8 cellular contexts compared by ENCODE assay signal in the genomic region with DNA sequence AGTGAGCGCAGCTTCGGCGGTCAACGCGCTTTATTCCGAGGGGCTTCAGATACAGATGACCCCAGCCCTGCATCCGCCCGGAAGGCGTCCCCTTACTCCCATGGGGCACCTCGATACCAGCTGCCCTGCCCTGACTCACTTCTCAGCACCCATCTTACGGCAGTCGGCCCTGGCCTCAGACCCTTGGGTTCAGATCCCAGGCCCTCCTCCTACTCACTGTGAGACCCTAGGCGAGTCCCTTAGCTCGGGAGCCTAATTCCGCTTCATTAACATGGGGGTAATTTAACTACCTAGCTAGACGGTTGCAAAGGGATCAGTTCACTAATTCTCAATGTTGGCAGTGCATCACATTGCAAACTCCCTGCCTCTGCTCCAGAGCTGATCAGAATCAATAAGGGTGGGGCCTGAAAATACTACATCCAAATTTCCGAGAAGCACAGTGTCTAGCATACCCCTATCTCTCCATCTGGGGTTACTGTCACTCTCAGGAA. TPM values are rescaled to one million over a fixed set of nuclear protein-coding genes. Genes with fewer than 3 reads are reported as not detected.
A peak's percentile ranks its signal among the peaks of the same experiment; 100 is the strongest.
DNase-seq lines count a peak whose midpoint lies in the region; ATAC-seq and TF ChIP-seq lines count a peak whose summit lies in the region.

No MANE protein-coding gene starts in this region.

- H3K4me1 ChIP-seq in KMS-11 (ENCODE audit: low read depth, poor library complexity, severe bottlenecking) (peaks cover 58% of the 10 kb centered on the region), lower lobe of right lung (peaks cover 63% of the 10 kb centered on the region), transverse colon (peaks cover 10 to 53% (median 40%) of the 10 kb centered on the region in 4 donors)

- H3K79me2 ChIP-seq in KMS-11 (ENCODE audit: insufficient read depth, low read depth) = peaks cover 12% of the 10 kb centered on the region; the same call in 1 of the 2 replicates

- H3K4me2 ChIP-seq in KMS-11 = peak overlapping the region; percentile 84

- no peaks in the 10 kb centered on the region for H4K20me1 ChIP-seq in KMS-11 (ENCODE audit: insufficient read depth)

- in situ Hi-C loops in brain microvascular endothelial cell (cut with HindIII; ENCODE audit: low pct_ligation_motif_present, low sequenced_read_pairs) = no loop called here
- in situ Hi-C loops in transverse colon (cut with MboI; ENCODE audit: low pct_ligation_motif_present in 1 of 4, low pct_unique_long_range_greater_than_20kb in 1 of 4, low sequenced_read_pairs in 3 of 4) = loop anchor here in 1 of 4 donors (25.0 kb wide), 1 partner anchor 136 kb away; no protein-coding TSS in a partner anchor

- CTCF ChIA-PET in AG04450 (lab: Charles Lee) = interaction anchor here (1.5 to 5.4 kb wide), 2 partner anchors 19 to 134 kb away, joined by 4 to 46 read pairs; no protein-coding TSS in a partner anchor

- peak overlapping the region; percentile 96 for H2AFZ ChIP-seq in KMS-11 (ENCODE audit: low read depth)

- POLR2A ChIA-PET in AG04450 (lab: Yijun Ruan, JAX) = interaction anchor here (0.7 to 1.8 kb wide), 4 partner anchors 31 to 178 kb away, joined by 3 to 5 read pairs (median 3); a partner anchor contains a TSS

- DNase-seq in AG04450 (ENCODE audit: low read depth, low spot score) = no peak
- DNase-seq in brain microvascular endothelial cell = no peak
- DNase-seq in lower lobe of right lung = no peak
- DNase-seq in transverse colon = no peak
- no peak for DNase-seq in NCI-H1930 (lab: John Stamatoyannopoulos, UW)
- no peak for DNase-seq in NCI-H2081 treated with DMSO at 0.1 percent for 48 hours (lab: John Stamatoyannopoulos, UW)

- H3K4me3 ChIP-seq in AG04450 (ENCODE audit: low read depth, low read length) (peak overlapping the region; percentile 83), KMS-11 (IDR thresholded peaks at IDR 0.05; ENCODE audit: insufficient read depth, low read depth, low read length) (no peak overlapping the region), brain microvascular endothelial cell (ENCODE audit: low read depth, low read length) (peak overlapping the region; percentile 80), lower lobe of right lung (peak overlapping the region; percentile 94), transverse colon (peak overlapping the region; percentile 66 to 85 (median 72))

- no peak for TF ChIP-seq EP300 in transverse colon (IDR thresholded peaks at IDR 0.05; ENCODE audit: low read depth)

- H3K27me3 ChIP-seq in AG04450 (ENCODE audit: control insufficient read depth, insufficient read depth, low read length) (no peaks in the 10 kb centered on the region), KMS-11 (ENCODE audit: insufficient read depth, low read depth) (no peaks in the 10 kb centered on the region), brain microvascular endothelial cell (replicated peaks) (no peaks in the 10 kb centered on the region), lower lobe of right lung (ENCODE audit: low read depth) (no peaks in the 10 kb centered on the region), transverse colon (no peaks in the 10 kb centered on the region)

- ATAC-seq in lower lobe of right lung = no peak
- no peak for ATAC-seq in HG02852 (IDR thresholded peaks at IDR 0.05; ENCODE audit: unreplicated experiment)

- intact Hi-C loops in lower lobe of right lung (cut with DNase I) (no loop called here), transverse colon (cut with DNase I; ENCODE audit: low total_unique reads) (no loop called here)

- peaks cover 5% of the 10 kb centered on the region; the same call in 1 of the 2 replicates for H3K9me3 ChIP-seq in AG04450 (ENCODE audit: control insufficient read depth, insufficient read depth, low read length)
- no peaks in the 10 kb centered on the region for H3K9me3 ChIP-seq in lower lobe of right lung
- H3K9me3 ChIP-seq in transverse colon = no peaks in the 10 kb centered on the region

- H3K36me3 ChIP-seq in KMS-11 (ENCODE audit: insufficient read depth) (no peaks in the 10 kb centered on the region), brain microvascular endothelial cell (replicated peaks) (no peaks in the 10 kb centered on the region), lower lobe of right lung (no peaks in the 10 kb centered on the region), transverse colon (no peaks in the 10 kb centered on the region)

- TF ChIP-seq CTCF in AG04450 (IDR thresholded peaks at IDR 0.05; ENCODE audit: low read depth, low read length) (no peak), KMS-11 (conservative IDR thresholded peaks at IDR 0.05; ENCODE audit: low read depth, low read length) (no peak), brain microvascular endothelial cell (IDR thresholded peaks at IDR 0.05; ENCODE audit: low read depth, low read length, missing control alignments) (no peak), lower lobe of right lung (IDR thresholded peaks at IDR 0.05) (no peak), transverse colon (IDR thresholded peaks at IDR 0.05) (no peak)

- peak overlapping the region; percentile 70 for H3K9ac ChIP-seq in KMS-11

- TF ChIP-seq POLR2A in transverse colon (IDR thresholded peaks at IDR 0.05) = no peak

- WGBS in transverse colon (ENCODE audit: low coverage in 1 of 2), 2 donors = 3 to 40% methylated on average over 1 to 17 of the region's 17 CpGs

- no peak overlapping the region for H3K27ac ChIP-seq in AG04450 (ENCODE audit: low read depth, low read length)
- peak overlapping the region; percentile 23 for H3K27ac ChIP-seq in KMS-11
- no peak overlapping the region for H3K27ac ChIP-seq in brain microvascular endothelial cell
- H3K27ac ChIP-seq in lower lobe of right lung = peak overlapping the region; percentile 97
- peak overlapping the region; percentile 89 to 97 (median 92) for H3K27ac ChIP-seq in transverse colon

RNA-seq across cellular contexts. Expression of a gene that starts 0.3 kb away (rescaled TPM):
- polyA plus RNA-seq in AG04450 (2011; rRNA removed) = 80.5 and 83.9 TPM in 2 replicates
- polyA minus RNA-seq in AG04450 (2011; rRNA and poly(A)+ RNA removed) = 87.8 and 106 TPM in 2 replicates
- total RNA-seq in lower lobe of right lung (170 TPM), transverse colon (10 to 100 TPM; 35.8 to 95.8 (median 46.5) TPM)

RNA-seq across cellular contexts. Expression of a gene that starts 5.1 kb away (rescaled TPM):
- polyA plus RNA-seq in AG04450 (2011; rRNA removed) = 2.9 and 3.1 TPM in 2 replicates
- 1.5 and 2.3 TPM in 2 replicates for polyA minus RNA-seq in AG04450 (2011; rRNA and poly(A)+ RNA removed)
- 10.6 TPM for total RNA-seq in lower lobe of right lung
- 1 to 10 TPM; 2.2 to 6.5 (median 6.0) TPM for total RNA-seq in transverse colon

RNA-seq across cellular contexts. Expression of a gene that starts 43.0 kb away (rescaled TPM):
- polyA plus RNA-seq in AG04450 (2011; rRNA removed) = 45.7 and 54.4 TPM in 2 replicates
- 46.8 and 56.9 TPM in 2 replicates for polyA minus RNA-seq in AG04450 (2011; rRNA and poly(A)+ RNA removed)
- total RNA-seq in lower lobe of right lung = 26.1 TPM
- 10 to 100 TPM; 28.1 to 74.4 (median 47.3) TPM for total RNA-seq in transverse colon

RNA-seq across cellular contexts. Expression of a gene that starts 53.5 kb away (rescaled TPM):
- 13.6 and 17.8 TPM in 2 replicates for polyA plus RNA-seq in AG04450 (2011; rRNA removed)
- 38.7 and 50.1 TPM in 2 replicates for polyA minus RNA-seq in AG04450 (2011; rRNA and poly(A)+ RNA removed)
- total RNA-seq in lower lobe of right lung (36.2 TPM), transverse colon (100 to 1,000 TPM in 1 of 4 donors, 10 to 100 TPM in 3; 43.5 to 134 (median 60.5) TPM)

RNA-seq across cellular contexts. Expression of a gene that starts 55.2 kb away (rescaled TPM):
- 8.3 and 11.0 TPM in 2 replicates for polyA plus RNA-seq in AG04450 (2011; rRNA removed)
- 13.2 and 14.4 TPM in 2 replicates for polyA minus RNA-seq in AG04450 (2011; rRNA and poly(A)+ RNA removed)
- total RNA-seq in lower lobe of right lung (21.7 TPM), transverse colon (10 to 100 TPM; 23.2 to 41.0 (median 32.9) TPM)

Comparison
In these comparisons a context has a peak if more than half of its experiments do, and no peak if none do; other contexts are left out.
1. H3K27ac ChIP-seq: peak in KMS-11 (single experiment), lower lobe of right lung (single experiment) and transverse colon (4 of 4); none in AG04450 (single experiment) and brain microvascular endothelial cell (single experiment).